ENCODE assay signal across 11 cellular contexts in genomic region chr6:50819527-50819905, GRCh38. TPM values are rescaled to one million over a fixed set of nuclear protein-coding genes. Genes with fewer than 3 reads are reported as not detected.
DNase-seq lines count a peak whose midpoint lies in the region; ATAC-seq and TF ChIP-seq lines count a peak whose summit lies in the region.
"Had no signal": no experiment of that assay in that cellular context is flagged by ENCODE, and none has a peak within 500 bp of the region (broad histone marks: within the 10 kb centered on the region; RNA-seq: fewer than 3 reads in every experiment).

No MANE protein-coding gene starts in this region.

- H3K27ac ChIP-seq in WERI-Rb-1 (no peak overlapping the region), iPS DF 6.9 (ENCODE audit: low read length) (no peak overlapping the region), prostate gland (no peak overlapping the region)

- H3K4me1 ChIP-seq in iPS DF 6.9 (ENCODE audit: control insufficient read depth, insufficient read depth, low read length) (peaks cover 10% of the 10 kb centered on the region), prostate gland (replicated peaks) (no peaks in the 10 kb centered on the region)

- H3K4me3 ChIP-seq in GM08714 (ENCODE audit: low read length) = peak overlapping the region; percentile 29; the same call in 1 of the 2 replicates
- peak overlapping the region; percentile 48 for H3K4me3 ChIP-seq in WERI-Rb-1 (ENCODE audit: low read depth, low read length)
- peak overlapping the region; percentile 2; the same call in 1 of the 2 replicates for H3K4me3 ChIP-seq in iPS DF 6.9 (ENCODE audit: low read length)
- H3K4me3 ChIP-seq in prostate gland = peak overlapping the region in 1 of 2 donors; percentile 10

- no peak for ATAC-seq in HG02852 (IDR thresholded peaks at IDR 0.05; ENCODE audit: unreplicated experiment)

- H3K27me3 ChIP-seq in WERI-Rb-1 (ENCODE audit: insufficient read depth, low read depth, severe bottlenecking) = peaks cover 21% of the 10 kb centered on the region
- peaks cover 67% of the 10 kb centered on the region for H3K27me3 ChIP-seq in iPS DF 6.9 (ENCODE audit: control insufficient read depth, insufficient read depth, low read length)
- peaks cover 50% of the 10 kb centered on the region for H3K27me3 ChIP-seq in prostate gland (replicated peaks; ENCODE audit: insufficient read depth)

- TF ChIP-seq POLR2A in prostate gland (IDR thresholded peaks at IDR 0.05) = no peak

- H3K4me3 Mint-ChIP-seq in progenitor cell of endocrine pancreas (ENCODE audit: low read depth) = no peak overlapping the region
- H3K4me3 Mint-ChIP-seq: dendritic cell treated with granulocyte-macrophage colony-stimulating factor and Interleukin-4, amounts not matched to agents 40 ng/mL and 50 ng/mL, for 4 days had no signal

- H3K9me3 ChIP-seq in WERI-Rb-1 (ENCODE audit: severe bottlenecking) (no peaks in the 10 kb centered on the region), iPS DF 6.9 (ENCODE audit: control insufficient read depth, insufficient read depth, low read length) (no peaks in the 10 kb centered on the region), prostate gland (no peaks in the 10 kb centered on the region)

- peaks cover 21% of the 10 kb centered on the region for H3K4me1 Mint-ChIP-seq in progenitor cell of endocrine pancreas (ENCODE audit: low read depth)

- H3K36me3 ChIP-seq in WERI-Rb-1 (no peaks in the 10 kb centered on the region), iPS DF 6.9 (ENCODE audit: control insufficient read depth, insufficient read depth, low read length) (no peaks in the 10 kb centered on the region), prostate gland (no peaks in the 10 kb centered on the region)

- peaks cover 95% of the 10 kb centered on the region for H3K27me3 Mint-ChIP-seq in progenitor cell of endocrine pancreas

- intact Hi-C loops in prostate gland (cut with DNase I) = loop anchor here (5.0 to 10.0 kb wide), 2 partner anchors 1035 to 1203 kb away; no protein-coding TSS in a partner anchor

- DNase-seq in WERI-Rb-1 (peak; percentile 60), iPS DF 6.9 (ENCODE audit: low read depth, low spot score) (no peak), progenitor cell of endocrine pancreas (ENCODE audit: low spot score, unreplicated experiment) (peak; percentile 41), prostate gland (ENCODE audit: low spot score) (no peak), NCI-H1048 (lab: John Stamatoyannopoulos, UW) (no peak)
- DNase-seq: NCI-H2081 treated with DMSO at 0.1 percent for 48 hours; stimulated activated CD4-positive, alpha-beta T cell treated with anti-CD3 and anti-CD28 coated beads, Interleukin-4, amount 100 ng/mL, for 24 hours had no signal

- no peaks in the 10 kb centered on the region for H3K36me3 Mint-ChIP-seq in progenitor cell of endocrine pancreas (ENCODE audit: insufficient read depth)

- H3K27ac Mint-ChIP-seq in progenitor cell of endocrine pancreas = no peak overlapping the region
- H3K27ac Mint-ChIP-seq: dendritic cell treated with granulocyte-macrophage colony-stimulating factor and Interleukin-4, amounts not matched to agents 40 ng/mL and 50 ng/mL, for 4 days had no signal

- no CpG with 5 or more reads among the region's 44 CpGs for WGBS in iPS DF 6.9 (ENCODE audit: insufficient coverage, insufficient read length)
- WGBS in prostate gland = 4% methylated on average over 24 of the region's 44 CpGs

- no peaks in the 10 kb centered on the region for H3K9me3 Mint-ChIP-seq in progenitor cell of endocrine pancreas (ENCODE audit: low read depth)
- H3K9me3 Mint-ChIP-seq: dendritic cell treated with granulocyte-macrophage colony-stimulating factor and Interleukin-4, amounts not matched to agents 40 ng/mL and 50 ng/mL, for 4 days had no signal

- TF ChIP-seq CTCF in WERI-Rb-1 (IDR thresholded peaks at IDR 0.05; ENCODE audit: low read depth, low read length) (no peak), progenitor cell of endocrine pancreas (IDR thresholded peaks at IDR 0.05; ENCODE audit: unreplicated experiment) (no peak), prostate gland (IDR thresholded peaks at IDR 0.05) (no peak)

RNA-seq across cellular contexts. Expression of gene TFAP2B, which starts 0.8 kb away (rescaled TPM):
- total RNA-seq in progenitor cell of endocrine pancreas (0.74 and 1.8 TPM in 2 replicates), prostate gland (under 1 TPM in 1 of 2 donors, not detected in 1; 0.06 TPM)
- total RNA-seq: mesenteric fat pad had no signal

Comparison
In these comparisons a context has a peak if more than half of its experiments do, and no peak if none do; other contexts are left out.
1. DNase-seq: peak in WERI-Rb-1 (single experiment) and progenitor cell of endocrine pancreas (single experiment); none in iPS DF 6.9 (single experiment), prostate gland (single experiment) and NCI-H1048 (single experiment).